In the genomic region with DNA sequence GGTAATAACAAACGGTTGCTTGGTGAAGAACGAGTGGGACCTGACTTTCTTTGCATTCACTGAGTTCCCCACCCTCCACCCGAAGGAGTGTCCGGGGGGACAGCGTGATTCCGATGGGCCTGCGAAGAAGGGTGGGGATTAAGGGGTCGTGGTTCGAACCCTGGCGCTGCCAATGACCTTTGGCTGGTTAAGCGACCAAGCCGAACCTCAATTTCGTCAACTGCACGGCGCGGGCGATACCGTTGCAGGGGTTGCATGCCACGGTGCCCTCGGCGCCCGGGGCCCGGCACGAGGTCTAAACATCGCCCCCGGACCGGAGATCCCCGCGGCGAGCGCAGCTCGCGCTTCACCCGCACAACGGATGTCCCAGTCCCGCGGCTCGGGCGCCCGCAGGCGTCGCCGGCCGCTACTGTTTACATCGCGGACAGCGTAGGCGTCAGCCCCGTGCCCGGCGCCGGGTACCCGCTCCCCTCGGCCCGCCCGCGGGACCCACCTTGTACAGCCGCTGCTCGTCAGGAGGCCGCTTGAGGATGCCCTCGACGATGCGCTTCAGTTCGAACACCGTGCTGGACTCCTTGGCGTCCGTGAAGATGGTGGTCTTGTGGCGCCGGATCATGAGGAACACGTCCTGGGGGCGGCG, we compare ENCODE assay signal across 8 cellular contexts. TPM values are rescaled to one million over a fixed set of nuclear protein-coding genes. Genes with fewer than 3 reads are reported as not detected.
DNase-seq lines count a peak whose midpoint lies in the region; ATAC-seq and TF ChIP-seq lines count a peak whose summit lies in the region.

No MANE protein-coding gene starts in this region.

- H3K4me3 Mint-ChIP-seq in osteocyte (ENCODE audit: unreplicated experiment): peak overlapping the region; percentile 91

- H3K27ac ChIP-seq in AG04450 (ENCODE audit: low read depth, low read length): no peak overlapping the region

- peak overlapping the region; percentile 86 for H3K27ac Mint-ChIP-seq in osteocyte (ENCODE audit: unreplicated experiment)

- H3K4me3 ChIP-seq in AG04450 (ENCODE audit: low read depth, low read length) (peak overlapping the region; percentile 91), fibroblast of pulmonary artery (replicated peaks; ENCODE audit: low read depth, low read length) (peak overlapping the region; percentile 95)

- CTCF ChIA-PET in AG04450 (lab: Charles Lee): interaction anchor here (0.7 to 1.1 kb wide), 3 partner anchors 18 to 92 kb away, joined by 3 read pairs; no protein-coding TSS in a partner anchor

- no peaks in the 10 kb centered on the region; the same call in 1 of the 2 replicates for H3K9me3 ChIP-seq in AG04450 (ENCODE audit: control insufficient read depth, insufficient read depth, low read length)

- DNase-seq in AG04450 (ENCODE audit: low read depth, low spot score) (no peak), fibroblast of pulmonary artery (ENCODE audit: low read depth) (no peak), osteocyte (ENCODE audit: extremely low spot score, unreplicated experiment) (no peak), mesenteric fat pad (ENCODE audit: low spot score) (no peak), NCI-H1105 (lab: John Stamatoyannopoulos, UW) (no peak)
- peak; percentile 31 to 38 for DNase-seq in activated CD4-positive, alpha-beta T cell treated with anti-CD3 and anti-CD28 coated beads, Interleukin-2, amount 50 U/mL, for 48 hours

- peak; percentile 17 for ATAC-seq in GM18868 (IDR thresholded peaks at IDR 0.05; ENCODE audit: unreplicated experiment)
- ATAC-seq in HG03139 (IDR thresholded peaks at IDR 0.05; ENCODE audit: unreplicated experiment): peak; percentile 24

- H3K9me3 Mint-ChIP-seq in osteocyte (ENCODE audit: unreplicated experiment): no peaks in the 10 kb centered on the region

- POLR2A ChIA-PET in AG04450 (lab: Yijun Ruan, JAX): interaction anchor here (0.6 to 3.7 kb wide), 3 partner anchors 23 to 94 kb away, joined by 3 to 17 read pairs (median 3); partner anchors contain the start of genes KCTD5 and SRRM2

- H3K27me3 ChIP-seq in AG04450 (ENCODE audit: control insufficient read depth, insufficient read depth, low read length): no peaks in the 10 kb centered on the region

- peaks cover 12% of the 10 kb centered on the region for H3K36me3 Mint-ChIP-seq in osteocyte (ENCODE audit: unreplicated experiment)

- H3K27me3 Mint-ChIP-seq in osteocyte (ENCODE audit: unreplicated experiment): no peaks in the 10 kb centered on the region

- peaks cover 37% of the 10 kb centered on the region for H3K4me1 Mint-ChIP-seq in osteocyte (ENCODE audit: unreplicated experiment)

- TF ChIP-seq CTCF in AG04450 (IDR thresholded peaks at IDR 0.05; ENCODE audit: low read depth, low read length) (no peak), fibroblast of pulmonary artery (IDR thresholded peaks at IDR 0.05; ENCODE audit: low read length, missing control alignments) (no peak), osteocyte (IDR thresholded peaks at IDR 0.05) (no peak)

RNA-seq across cellular contexts. Expression of gene ELOB, which starts 0.5 kb away (rescaled TPM):
- polyA plus RNA-seq in AG04450 (2011; rRNA removed): 146 and 230 TPM in 2 replicates
- 64.6 and 91.4 TPM in 2 replicates for polyA minus RNA-seq in AG04450 (2011; rRNA and poly(A)+ RNA removed)
- total RNA-seq in osteocyte: 264 and 287 TPM in 2 replicates
- total RNA-seq in mesenteric fat pad: 212 TPM

RNA-seq across cellular contexts. Expression of gene PRSS33, which starts 10.7 kb away (rescaled TPM):
- polyA plus RNA-seq in AG04450 (2011; rRNA removed): not detected in 2 replicates
- polyA minus RNA-seq in AG04450 (2011; rRNA and poly(A)+ RNA removed): not detected in 2 replicates
- total RNA-seq in osteocyte: not detected in 2 replicates
- total RNA-seq in mesenteric fat pad: not detected

RNA-seq across cellular contexts. Expression of gene PRSS41, which starts 21.6 kb away (rescaled TPM):
- not detected in 2 replicates for polyA plus RNA-seq in AG04450 (2011; rRNA removed)
- polyA minus RNA-seq in AG04450 (2011; rRNA and poly(A)+ RNA removed): not detected in 2 replicates
- not detected in 2 replicates for total RNA-seq in osteocyte
- total RNA-seq in mesenteric fat pad: not detected

RNA-seq across cellular contexts. Expression of gene SRRM2, which starts 24.2 kb away (rescaled TPM):
- polyA plus RNA-seq in AG04450 (2011; rRNA removed): 80.5 and 116 TPM in 2 replicates
- 130 and 214 TPM in 2 replicates for polyA minus RNA-seq in AG04450 (2011; rRNA and poly(A)+ RNA removed)
- total RNA-seq in osteocyte (536 and 572 TPM in 2 replicates), mesenteric fat pad (505 TPM)

RNA-seq across cellular contexts. Expression of gene PRSS21, which starts 40.4 kb away (rescaled TPM):
- polyA plus RNA-seq in AG04450 (2011; rRNA removed): 0.17 and 0.47 TPM in 2 replicates
- polyA minus RNA-seq in AG04450 (2011; rRNA and poly(A)+ RNA removed): not detected in 2 replicates
- total RNA-seq in osteocyte (not detected in 2 replicates), mesenteric fat pad (not detected)

Comparison
In these comparisons a context has a peak if more than half of its experiments do, and no peak if none do; other contexts are left out.
1. DNase-seq: peak in activated CD4-positive, alpha-beta T cell treated with anti-CD3 and anti-CD28 coated beads, Interleukin-2, amount 50 U/mL, for 48 hours (2 of 2); none in AG04450 (single experiment), fibroblast of pulmonary artery (single experiment), osteocyte (single experiment), mesenteric fat pad (single experiment) and NCI-H1105 (single experiment).